ENCODE assay signal across 8 cellular contexts in genomic region chr17:1386675-1387074, GRCh38. TPM values are rescaled to one million over a fixed set of nuclear protein-coding genes. Genes with fewer than 3 reads are reported as not detected.
DNase-seq lines count a peak whose midpoint lies in the region; ATAC-seq, FAIRE-seq and TF ChIP-seq lines count a peak whose summit lies in the region.
"Not testable (repeated sequence)": the region's sequence is repeated elsewhere in the genome, so short reads cannot be mapped to it uniquely, and the experiment has no call there.

No MANE protein-coding gene starts in this region.

- not testable (repeated sequence) for TF ChIP-seq RAD21 in IMR-90 (IDR thresholded peaks at IDR 0.05; ENCODE audit: low read length); K562 (CRISPR knock-in tag; conservative IDR thresholded peaks at IDR 0.05 in 1 of 2, IDR thresholded peaks at IDR 0.05 in 1 of 2)

- not testable (repeated sequence) for H2BK120ac ChIP-seq in IMR-90 (ENCODE audit: low read depth, low read length)

- not testable (repeated sequence) for H3K56ac ChIP-seq in IMR-90 (ENCODE audit: extremely low read depth, insufficient read depth, low read length)

- BruUV-seq in IMR-90 (replicated peaks; lab: Mats Ljungman, UMichigan); K562 (replicated peaks; lab: Mats Ljungman, UMichigan): not testable (repeated sequence)

- H2BK15ac ChIP-seq in IMR-90 (ENCODE audit: low read depth, low read length) = not testable (repeated sequence)

- H2BK5ac ChIP-seq in IMR-90 (ENCODE audit: low read depth, low read length, poor library complexity, severe bottlenecking) = not testable (repeated sequence)

- peaks cover 0 to 41% of the 10 kb centered on the region in 2 experiments; a peak in 2 of 4 replicates for H3K79me1 ChIP-seq in IMR-90 (ENCODE audit: low read depth in 1 of 2, low read length in 2 of 2)

- not testable (repeated sequence) for H3K9me3 Mint-ChIP-seq in CD4-positive, CD25-positive, alpha-beta regulatory T cell; WTC11; natural killer cell; type B pancreatic cell

- not testable (repeated sequence) for TF ChIP-seq POLR2A in IMR-90 (IDR thresholded peaks at IDR 0.05; ENCODE audit: low read depth, low read length); K562 (conservative IDR thresholded peaks at IDR 0.05); gastrocnemius medialis (IDR thresholded peaks at IDR 0.05)

- H3K14ac ChIP-seq in IMR-90 (replicated peaks; ENCODE audit: low read depth, low read length) = not testable (repeated sequence)

- H4K5ac ChIP-seq in IMR-90 (ENCODE audit: low read depth, low read length) = not testable (repeated sequence)

- H3K27me3 ChIP-seq in CD4-positive, CD25-positive, alpha-beta regulatory T cell (ENCODE audit: control insufficient read depth, insufficient read depth, low read length); IMR-90 (ENCODE audit: control insufficient read depth, insufficient read depth, low read length); K562 (ENCODE audit: control insufficient read depth in 2 of 2, insufficient read depth in 2 of 2, low read length in 2 of 2); left ventricle myocardium inferior (ENCODE audit: low read depth); gastrocnemius medialis: not testable (repeated sequence)

- not testable (repeated sequence) for H2AK9ac ChIP-seq in IMR-90 (replicated peaks; ENCODE audit: low read depth, low read length, poor library complexity)

- H3K9ac ChIP-seq in IMR-90 (ENCODE audit: low read depth, low read length); K562 (ENCODE audit: insufficient read depth in 1 of 2, low read depth in 2 of 2, low read length in 2 of 2): not testable (repeated sequence)

- not testable (repeated sequence) for H2BK20ac ChIP-seq in IMR-90 (ENCODE audit: low read depth, low read length)

- ATAC-seq in CD4-positive, CD25-positive, alpha-beta regulatory T cell (ENCODE audit: low read depth in 2 of 2); IMR-90 (ENCODE audit: low read depth); WTC11; K562; natural killer cell; gastrocnemius medialis: not testable (repeated sequence)

- CTCF ChIA-PET in IMR-90 (lab: Yijun Ruan, JAX) (interaction anchor here (1.5 kb wide), 1 partner anchor 21 kb away, joined by 4 read pairs; no protein-coding TSS in a partner anchor), WTC11 (lab: Charles Lee) (interaction anchor here (10.1 kb wide), 1 partner anchor 20 kb away, joined by 102 read pairs; no protein-coding TSS in a partner anchor)
- CTCF ChIA-PET in K562 (lab: Yijun Ruan, JAX; ENCODE audit: low intra/inter-chr PET ratio) = not testable (repeated sequence)

- H4K20me1 ChIP-seq in IMR-90 (ENCODE audit: insufficient read depth, low read length) (peaks cover 100% of the 10 kb centered on the region), K562 (replicated peaks; ENCODE audit: control insufficient read depth, insufficient read depth, low read length) (peaks cover 49% of the 10 kb centered on the region)

- not testable (repeated sequence) for H3K4me3 ChIP-seq in CD4-positive, CD25-positive, alpha-beta regulatory T cell (ENCODE audit: low read depth, low read length); IMR-90 (ENCODE audit: insufficient read depth, low read depth, low read length); K562; left ventricle myocardium inferior; gastrocnemius medialis

- H2AFZ ChIP-seq in IMR-90 (replicated peaks; ENCODE audit: low read length, poor library complexity); K562 (ENCODE audit: low read depth, low read length): not testable (repeated sequence)

- H3K36me3 ChIP-seq in CD4-positive, CD25-positive, alpha-beta regulatory T cell (ENCODE audit: control insufficient read depth, insufficient read depth, low read length); IMR-90 (ENCODE audit: control insufficient read depth, insufficient read depth, low read length); left ventricle myocardium inferior; gastrocnemius medialis: not testable (repeated sequence)
- peaks cover 27% of the 10 kb centered on the region; the same call in 2 of the 3 replicates for H3K36me3 ChIP-seq in K562 (ENCODE audit: control insufficient read depth, insufficient read depth, low read length)

- not testable (repeated sequence) for H3K9me3 ChIP-seq in CD4-positive, CD25-positive, alpha-beta regulatory T cell (ENCODE audit: control insufficient read depth in 2 of 2, low read length in 2 of 2); IMR-90 (ENCODE audit: control insufficient read depth, insufficient read depth, low read length); K562 (replicated peaks; ENCODE audit: control insufficient read depth, insufficient read depth, low read depth, low read length); left ventricle myocardium inferior (replicated peaks); gastrocnemius medialis

- H3K36me3 Mint-ChIP-seq in CD4-positive, CD25-positive, alpha-beta regulatory T cell; natural killer cell; type B pancreatic cell: not testable (repeated sequence)
- peaks cover 11% of the 10 kb centered on the region; the same call in 1 of the 2 replicates for H3K36me3 Mint-ChIP-seq in WTC11

- H3K4me1 ChIP-seq in CD4-positive, CD25-positive, alpha-beta regulatory T cell (ENCODE audit: control insufficient read depth, insufficient read depth, low read length, poor library complexity, severe bottlenecking) = peaks cover 50% of the 10 kb centered on the region
- not testable (repeated sequence) for H3K4me1 ChIP-seq in IMR-90 (ENCODE audit: control insufficient read depth, insufficient read depth, low read length)
- H3K4me1 ChIP-seq in K562 (replicated peaks in 1 of 2; ENCODE audit: control insufficient read depth in 2 of 2, insufficient read depth in 2 of 2, low read length in 2 of 2) = peaks cover 9 to 16% of the 10 kb centered on the region in 2 experiments; a peak in 4 of 5 replicates
- H3K4me1 ChIP-seq in left ventricle myocardium inferior = peaks cover 100% of the 10 kb centered on the region
- H3K4me1 ChIP-seq in gastrocnemius medialis = peaks cover 84% of the 10 kb centered on the region in 2 donors

- H3K27ac Mint-ChIP-seq in CD4-positive, CD25-positive, alpha-beta regulatory T cell = peak overlapping the region in 2 of 3 donors; percentile 76 to 85
- H3K27ac Mint-ChIP-seq in WTC11 (peak overlapping the region; percentile 60; the same call in 1 of the 2 replicates), natural killer cell (peak overlapping the region; percentile 60 to 76), type B pancreatic cell (peak overlapping the region; percentile 43)

- H3K27me3 Mint-ChIP-seq in CD4-positive, CD25-positive, alpha-beta regulatory T cell; WTC11 (ENCODE audit: low read depth); natural killer cell (ENCODE audit: low read depth in 2 of 2); type B pancreatic cell: not testable (repeated sequence)

- dilution Hi-C loops in IMR-90 (cut with HindIII; ENCODE audit: low sequenced_read_pairs, unreplicated experiment) = not testable (repeated sequence)

- peaks cover 99% of the 10 kb centered on the region for H3K79me2 ChIP-seq in K562 (ENCODE audit: control insufficient read depth, insufficient read depth, low read length)

- POLR2A ChIA-PET in IMR-90 (lab: Charles Lee; ENCODE audit: unreplicated experiment) = not testable (repeated sequence)
- POLR2A ChIA-PET in WTC11 (lab: Charles Lee) (interaction anchor here (0.5 to 1.3 kb wide), 4 partner anchors 13 to 258 kb away, joined by 3 to 4 read pairs (median 4); no protein-coding TSS in a partner anchor), K562 (lab: Yijun Ruan, JAX) (interaction anchor here (0.6 to 2.6 kb wide), 4 partner anchors 9 to 147 kb away, joined by 3 to 11 read pairs (median 8); partner anchors contain the start of gene YWHAE)

- intact Hi-C loops in IMR-90 (cut with micrococcal nuclease); K562 (cut with micrococcal nuclease); left ventricle myocardium inferior (cut with micrococcal nuclease); natural killer cell (cut with micrococcal nuclease); gastrocnemius medialis (cut with DNase I; ENCODE audit: low total_unique reads): not testable (repeated sequence)

- H4K91ac ChIP-seq in IMR-90 (ENCODE audit: insufficient read depth, low read depth, low read length) = not testable (repeated sequence)

- not testable (repeated sequence) for H2AK5ac ChIP-seq in IMR-90 (ENCODE audit: low read depth, low read length)

- DNase-seq in CD4-positive, CD25-positive, alpha-beta regulatory T cell; IMR-90; WTC11 (ENCODE audit: low spot score); K562 (ENCODE audit: extremely low read depth in 1 of 4, low spot score in 3 of 4); left ventricle myocardium inferior; natural killer cell; gastrocnemius medialis; type B pancreatic cell (ENCODE audit: extremely low spot score, unreplicated experiment): not testable (repeated sequence)

- peaks cover 14 to 82% (median 46%) of the 10 kb centered on the region in 4 donors for H3K4me1 Mint-ChIP-seq in CD4-positive, CD25-positive, alpha-beta regulatory T cell
- H3K4me1 Mint-ChIP-seq in WTC11 (peaks cover 55% of the 10 kb centered on the region), natural killer cell (peaks cover 43 to 56% of the 10 kb centered on the region in 2 donors), type B pancreatic cell (ENCODE audit: unreplicated experiment) (peaks cover 24% of the 10 kb centered on the region)

- not testable (repeated sequence) for H3K4ac ChIP-seq in IMR-90 (ENCODE audit: low read depth, low read length)

- H3K9me1 ChIP-seq in IMR-90 (ENCODE audit: insufficient read depth, low read length) = peaks cover 23% of the 10 kb centered on the region
- not testable (repeated sequence) for H3K9me1 ChIP-seq in K562 (ENCODE audit: control insufficient read depth, insufficient read depth, low read length)

- not testable (repeated sequence) for TF ChIP-seq EP300 in K562 (IDR thresholded peaks at IDR 0.05; ENCODE audit: low read length)

- H3K23ac ChIP-seq in IMR-90 (ENCODE audit: low read depth, low read length) = 0 out of 2 replicates have a peak overlapping the region, but pooled peaks have one; percentile 38

- not testable (repeated sequence) for H4K8ac ChIP-seq in IMR-90 (ENCODE audit: low read depth in 2 of 2, low read length in 2 of 2)

- FAIRE-seq in K562 (lab: Jason Lieb, UNC) = not testable (repeated sequence)

- H3K4me2 ChIP-seq in IMR-90 (ENCODE audit: low read depth, low read length); K562 (ENCODE audit: insufficient read depth, low read length): not testable (repeated sequence)

- H3K18ac ChIP-seq in IMR-90 (ENCODE audit: low read depth, low read length) = not testable (repeated sequence)

- TF ChIP-seq CTCF in IMR-90 (conservative IDR thresholded peaks at IDR 0.05; ENCODE audit: low read depth, low read length); WTC11 (IDR thresholded peaks at IDR 0.05); K562 (IDR thresholded peaks at IDR 0.05 in 2 of 3, conservative IDR thresholded peaks at IDR 0.05 in 1 of 3; ENCODE audit: insufficient read depth in 2 of 3, low read depth in 1 of 3, low read length in 3 of 3); left ventricle myocardium inferior (IDR thresholded peaks at IDR 0.05; ENCODE audit: borderline replicate concordance); natural killer cell (IDR thresholded peaks at IDR 0.05); gastrocnemius medialis (IDR thresholded peaks at IDR 0.05 in 4 of 5, conservative IDR thresholded peaks at IDR 0.05 in 1 of 5); type B pancreatic cell (conservative IDR thresholded peaks at IDR 0.05): not testable (repeated sequence)

- peak overlapping the region; percentile 39 to 72 (median 70) for H3K4me3 Mint-ChIP-seq in CD4-positive, CD25-positive, alpha-beta regulatory T cell
- H3K4me3 Mint-ChIP-seq in WTC11 (peak overlapping the region; percentile 7; the same call in 1 of the 2 replicates), natural killer cell (peak overlapping the region; percentile 62)
- not testable (repeated sequence) for H3K4me3 Mint-ChIP-seq in type B pancreatic cell

- H3K27ac ChIP-seq in CD4-positive, CD25-positive, alpha-beta regulatory T cell (ENCODE audit: insufficient read depth, low read length, poor library complexity, severe bottlenecking); IMR-90 (ENCODE audit: insufficient read depth, low read length); K562 (ENCODE audit: extremely low read depth, low read depth, low read length): not testable (repeated sequence)
- peak overlapping the region; percentile 42 for H3K27ac ChIP-seq in left ventricle myocardium inferior (replicated peaks)
- H3K27ac ChIP-seq in gastrocnemius medialis = peak overlapping the region; percentile 96 to 100 (median 98)

- 90% methylated on average over 3 of the region's 8 CpGs; no CpG with 5 or more reads in 1 of the 2 experiments for WGBS in IMR-90 (ENCODE audit: extremely low coverage in 2 of 2, insufficient read length in 1 of 2), 2 experiments
- WGBS in K562 (ENCODE audit: insufficient coverage, low coverage, missing lambda C conversion rate) = 83% methylated on average over 2 of the region's 8 CpGs

- in situ Hi-C loops in IMR-90 (cut with MboI; ENCODE audit: low sequenced_read_pairs); K562 (cut with MboI); gastrocnemius medialis (cut with MboI; ENCODE audit: low sequenced_read_pairs in 4 of 4): not testable (repeated sequence)

RNA-seq across cellular contexts. Expression of gene YWHAE, which starts 13.3 kb away (rescaled TPM):
- 136 TPM for total RNA-seq in CD4-positive, CD25-positive, alpha-beta regulatory T cell
- 10 to 100 TPM; 68.6 to 92.5 (median 82.5) TPM for polyA plus RNA-seq in CD4-positive, CD25-positive, alpha-beta regulatory T cell
- total RNA-seq in IMR-90 (2012; rRNA removed) (358 and 964 TPM in 2 replicates), WTC11 (2021) (1,033 to 1,180 TPM (median 1,148 TPM) in 3 replicates), K562 (2014; rRNA removed) (234 and 310 TPM in 2 replicates), K562 (2014; rRNA removed; fragmentation: Illumina TruSeq; extraction: Trizol) (184 and 193 TPM in 2 replicates), K562 (2015; rRNA removed; fragmentation: Illumina TruSeq; extraction: Trizol) (224 TPM in 2 replicates), K562 (2021) (466 and 488 TPM in 2 replicates), left ventricle myocardium inferior (569 TPM), natural killer cell (100 to 1,000 TPM; 116 to 134 (median 132) TPM), gastrocnemius medialis (1,000 to 10,000 TPM in 3 of 4 donors, 100 to 1,000 TPM in 1; 915 to 1,814 (median 1,174) TPM), type B pancreatic cell (ENCODE audit: low replicate concordance) (674 and 773 TPM in 2 replicates)
- polyA plus RNA-seq in IMR-90 (2012; rRNA removed) (774 and 817 TPM in 2 replicates), K562 (2011; rRNA removed) (480 and 622 TPM in 2 replicates), K562 (2014; fragmentation: Illumina TruSeq; extraction: Trizol) (402 and 448 TPM in 2 replicates), K562 (2014; fragmentation: Nextera tagmentation; extraction: Ambion mirVana) (100 to 1,000 TPM; 323 to 513 TPM), K562 (2014; rRNA removed) (576 and 727 TPM in 2 replicates)
- polyA plus RNA-seq in IMR-90 (2012; cell fraction: cytosol; rRNA removed) = 140 and 369 TPM in 2 replicates
- polyA plus RNA-seq in IMR-90 (2012; cell fraction: nucleus; rRNA removed; ENCODE audit: low replicate concordance) = 42.1 and 246 TPM in 2 replicates
- 89.4 and 152 TPM in 2 replicates for total RNA-seq in K562 (2011; cell fraction: chromatin; rRNA removed; ENCODE audit: low replicate concordance)
- total RNA-seq in K562 (2011; cell fraction: nucleolus; rRNA removed) = 61.4 and 88.2 TPM in 2 replicates
- 127 and 150 TPM in 2 replicates for total RNA-seq in K562 (2011; cell fraction: nucleoplasm; rRNA removed)
- polyA plus RNA-seq in K562 (2011; cell fraction: cytosol; rRNA removed) = 198 and 388 TPM in 2 replicates
- polyA plus RNA-seq in K562 (2011; cell fraction: nucleus; rRNA removed) = 77.5 and 131 TPM in 2 replicates
- polyA plus RNA-seq in K562 (2012) = 300 and 685 TPM in 2 replicates
- polyA minus RNA-seq in K562 (2011; rRNA and poly(A)+ RNA removed) = 684 and 865 TPM in 2 replicates
- polyA minus RNA-seq in K562 (2011; cell fraction: cytosol; rRNA and poly(A)+ RNA removed) = 251 and 367 TPM in 2 replicates
- 34.3 and 69.4 TPM in 2 replicates for polyA minus RNA-seq in K562 (2011; cell fraction: nucleus; rRNA and poly(A)+ RNA removed)
